In the genomic region with DNA sequence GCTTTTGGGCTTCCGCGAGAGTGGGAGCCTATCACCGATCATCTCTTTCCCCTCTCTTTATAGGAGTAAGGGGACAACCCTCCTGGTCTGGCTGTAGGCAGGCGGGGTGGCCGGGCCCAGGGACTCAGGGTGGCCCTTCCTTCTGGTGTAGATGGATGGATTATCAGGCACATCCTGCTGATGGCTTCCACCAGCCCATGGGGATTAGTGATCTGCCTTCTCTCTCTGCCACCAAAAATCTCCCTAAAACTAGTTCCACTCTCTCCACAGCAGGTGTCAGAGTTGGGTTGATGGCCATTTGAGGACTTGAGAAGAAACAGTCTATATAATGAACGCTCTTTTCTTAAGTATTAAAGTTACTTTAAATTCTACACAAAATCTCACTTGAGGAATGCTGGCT, we compare ENCODE assay signal across 13 cellular contexts. TPM values are rescaled to one million over a fixed set of nuclear protein-coding genes. Genes with fewer than 3 reads are reported as not detected.
DNase-seq lines count a peak whose midpoint lies in the region; ATAC-seq, FAIRE-seq and TF ChIP-seq lines count a peak whose summit lies in the region.
"Had no signal": no experiment of that assay in that cellular context is flagged by ENCODE, and none has a peak within 500 bp of the region (broad histone marks: within the 10 kb centered on the region; RNA-seq: fewer than 3 reads in every experiment).

No MANE protein-coding gene starts in this region.

- H3K4me3 ChIP-seq in suprapubic skin = no peak overlapping the region
- H3K4me3 ChIP-seq: upper lobe of right lung had no signal

- no peaks in the 10 kb centered on the region for H3K27me3 ChIP-seq in suprapubic skin
- H3K27me3 ChIP-seq: upper lobe of right lung had no signal

- H3K4me1 ChIP-seq in suprapubic skin = peaks cover 26% of the 10 kb centered on the region

- peaks cover 91% of the 10 kb centered on the region for H3K4me1 Mint-ChIP-seq in activated naive CD4-positive, alpha-beta T cell treated with anti-CD3 and anti-CD28 coated beads for 36 hours (ENCODE audit: low read depth)
- peaks cover 83% of the 10 kb centered on the region for H3K4me1 Mint-ChIP-seq in activated T-helper 2 cell treated with anti-CD3 and anti-CD28 coated beads, Interferon-gamma antibody, Interleukin-2, Interleukin-4, amounts not matched to agents 10 μg/mL and 5 μg/mL and 100 μg/mL, durations not matched to agents 14 hours and 24 hours and 36 hours (ENCODE audit: low read depth)

- H3K36me3 Mint-ChIP-seq in activated naive CD4-positive, alpha-beta T cell treated with anti-CD3 and anti-CD28 coated beads for 36 hours (ENCODE audit: low read depth) = peaks cover 9% of the 10 kb centered on the region
- peaks cover 48% of the 10 kb centered on the region for H3K36me3 Mint-ChIP-seq in activated T-helper 2 cell treated with anti-CD3 and anti-CD28 coated beads, Interferon-gamma antibody, Interleukin-2, Interleukin-4, amounts not matched to agents 10 μg/mL and 5 μg/mL and 100 μg/mL, durations not matched to agents 14 hours and 24 hours and 36 hours (ENCODE audit: low read depth)

- CTCF ChIA-PET in activated naive CD4-positive, alpha-beta T cell treated with anti-CD3 and anti-CD28 coated beads for 36 hours (lab: Charles Lee) = interaction anchor here (0.5 to 1.3 kb wide), 6 partner anchors 71 to 304 kb away, joined by 3 to 6 read pairs (median 4); no protein-coding TSS in a partner anchor

- 84% methylated on average over 4 of the region's 6 CpGs for WGBS in suprapubic skin

- H3K36me3 ChIP-seq in KOPT-K1 (ENCODE audit: insufficient read depth, low read length) (peaks cover 7% of the 10 kb centered on the region; the same call in 1 of the 2 replicates), suprapubic skin (no peaks in the 10 kb centered on the region)
- H3K36me3 ChIP-seq: upper lobe of right lung had no signal

- FAIRE-seq in urothelium cell line (lab: Jason Lieb, UNC) = no peak
- FAIRE-seq: bronchial epithelial cell had no signal

- H3K27ac ChIP-seq in KOPT-K1 (ENCODE audit: low read depth, low read length, poor library complexity, severe bottlenecking) (peak overlapping the region; percentile 5), suprapubic skin (no peak overlapping the region)
- H3K27ac ChIP-seq: upper lobe of right lung had no signal

- H3K27ac Mint-ChIP-seq in activated naive CD4-positive, alpha-beta T cell treated with anti-CD3 and anti-CD28 coated beads for 36 hours = peak overlapping the region; percentile 61
- peak overlapping the region; percentile 50 for H3K27ac Mint-ChIP-seq in activated T-helper 2 cell treated with anti-CD3 and anti-CD28 coated beads, Interferon-gamma antibody, Interleukin-2, Interleukin-4, amounts not matched to agents 10 μg/mL and 5 μg/mL and 100 μg/mL, durations not matched to agents 14 hours and 24 hours and 36 hours

- no peak for TF ChIP-seq EP300 in suprapubic skin (IDR thresholded peaks at IDR 0.05)

- intact Hi-C loops in activated naive CD4-positive, alpha-beta T cell treated with anti-CD3 and anti-CD28 coated beads for 36 hours (cut with micrococcal nuclease) = loop anchor here (1.0 kb wide), 4 partner anchors 10 to 303 kb away; no protein-coding TSS in a partner anchor
- intact Hi-C loops in activated T-helper 2 cell treated with anti-CD3 and anti-CD28 coated beads, Interferon-gamma antibody, Interleukin-2, Interleukin-4, amounts not matched to agents 10 μg/mL and 5 μg/mL and 100 μg/mL, durations not matched to agents 14 hours and 24 hours and 36 hours (cut with micrococcal nuclease) = loop anchor here (10.0 kb wide), 1 partner anchor 207 kb away; no protein-coding TSS in a partner anchor

- ATAC-seq in GM18907 (IDR thresholded peaks at IDR 0.05; ENCODE audit: unreplicated experiment) = no peak
- ATAC-seq: esophagus mucosa, sciatic nerve, upper lobe of right lung had no signal

- H3K9me3 Mint-ChIP-seq in activated naive CD4-positive, alpha-beta T cell treated with anti-CD3 and anti-CD28 coated beads for 36 hours = no peaks in the 10 kb centered on the region
- no peaks in the 10 kb centered on the region for H3K9me3 Mint-ChIP-seq in activated T-helper 2 cell treated with anti-CD3 and anti-CD28 coated beads, Interferon-gamma antibody, Interleukin-2, Interleukin-4, amounts not matched to agents 10 μg/mL and 5 μg/mL and 100 μg/mL, durations not matched to agents 14 hours and 24 hours and 36 hours

- no peaks in the 10 kb centered on the region for H3K27me3 Mint-ChIP-seq in activated naive CD4-positive, alpha-beta T cell treated with anti-CD3 and anti-CD28 coated beads for 36 hours (ENCODE audit: low read depth)
- H3K27me3 Mint-ChIP-seq in activated T-helper 2 cell treated with anti-CD3 and anti-CD28 coated beads, Interferon-gamma antibody, Interleukin-2, Interleukin-4, amounts not matched to agents 10 μg/mL and 5 μg/mL and 100 μg/mL, durations not matched to agents 14 hours and 24 hours and 36 hours (ENCODE audit: low read depth) = no peaks in the 10 kb centered on the region

- TF ChIP-seq CTCF in suprapubic skin (IDR thresholded peaks at IDR 0.05) = no peak

- peak overlapping the region; percentile 36 for H3K4me3 Mint-ChIP-seq in activated naive CD4-positive, alpha-beta T cell treated with anti-CD3 and anti-CD28 coated beads for 36 hours
- H3K4me3 Mint-ChIP-seq in activated T-helper 2 cell treated with anti-CD3 and anti-CD28 coated beads, Interferon-gamma antibody, Interleukin-2, Interleukin-4, amounts not matched to agents 10 μg/mL and 5 μg/mL and 100 μg/mL, durations not matched to agents 14 hours and 24 hours and 36 hours (ENCODE audit: low read depth) = no peak overlapping the region

- H3K9me3 ChIP-seq in KOPT-K1 (ENCODE audit: insufficient read depth, low read length, poor library complexity, severe bottlenecking) (no peaks in the 10 kb centered on the region), suprapubic skin (no peaks in the 10 kb centered on the region)
- H3K9me3 ChIP-seq: upper lobe of right lung had no signal

- no peak for DNase-seq in activated naive CD4-positive, alpha-beta T cell treated with anti-CD3 and anti-CD28 coated beads for 36 hours
- no peak for DNase-seq in activated naive CD4-positive, alpha-beta T cell treated with anti-CD3 and anti-CD28 coated beads, Interleukin-2, amount 50 U/mL, for 16 hours
- no peak for DNase-seq in activated T-helper 2 cell treated with anti-CD3 and anti-CD28 coated beads, Interferon-gamma antibody, Interleukin-2, Interleukin-4, amounts not matched to agents 10 μg/mL and 5 μg/mL and 100 μg/mL, durations not matched to agents 14 hours and 24 hours and 36 hours (ENCODE audit: low spot score)
- DNase-seq in stimulated activated CD8-positive, alpha-beta memory T cell treated with anti-CD3 and anti-CD28 coated beads, Interleukin-4, amount 100 ng/mL, for 48 hours = peak; percentile 25
- DNase-seq in suprapubic skin (ENCODE audit: low spot score in 2 of 2) (no peak), urothelium cell line (ENCODE audit: low spot score) (no peak)
- DNase-seq: SIG-M5, upper lobe of right lung had no signal

- TF ChIP-seq POLR2A in suprapubic skin (IDR thresholded peaks at IDR 0.05) = no peak

RNA-seq across cellular contexts. Expression of a gene that starts 37.4 kb away (rescaled TPM):
- total RNA-seq in activated naive CD4-positive, alpha-beta T cell treated with anti-CD3 and anti-CD28 coated beads for 36 hours = 100 to 1,000 TPM; 106 to 113 TPM
- total RNA-seq in activated T-helper 2 cell treated with anti-CD3 and anti-CD28 coated beads, Interferon-gamma antibody, Interleukin-2, Interleukin-4, amounts not matched to agents 10 μg/mL and 5 μg/mL and 100 μg/mL, durations not matched to agents 14 hours and 24 hours and 36 hours = 72.4 and 73.9 TPM in 2 replicates
- total RNA-seq in suprapubic skin = 10 to 100 TPM; 40.1 to 59.4 (median 49.2) TPM
